In genomic region chr1:190837888-190838287, GRCh38 we compare ENCODE assay signal across 20 cellular contexts.
"Had no signal": no experiment of that assay in that cellular context is flagged by ENCODE, and none has a peak within 500 bp of the region (broad histone marks: within the 10 kb centered on the region; RNA-seq: fewer than 3 reads in every experiment).

No MANE protein-coding gene starts in this region.

- H3K9me3 Mint-ChIP-seq: mesothelial cell of epicardium, neural crest cell had no signal

- H3K36me3 ChIP-seq: esophagus squamous epithelium, left ventricle myocardium inferior, lower lobe of right lung, pancreas had no signal

- H3K27me3 ChIP-seq: esophagus squamous epithelium, pancreas had no signal

- H3K4me1 ChIP-seq: esophagus squamous epithelium, left ventricle myocardium inferior, lower lobe of right lung, pancreas had no signal

- H3K4me1 Mint-ChIP-seq: memory B cell, mesothelial cell of epicardium, natural killer cell, neural crest cell had no signal

- DNase-seq: cortex of kidney; effector memory CD8-positive, alpha-beta T cell; esophagus squamous epithelium; foreskin fibroblast; left cardiac atrium; left ventricle myocardium inferior; lower lobe of right lung; natural killer cell; occipital lobe; pancreas; right cardiac atrium; small intestine; stimulated activated CD4-positive, alpha-beta T cell treated with anti-CD3 and anti-CD28 coated beads, Interleukin-12 subunit alpha, Interleukin-12 subunit beta, amount 100 ng/mL, for 4 hours; stimulated activated naive CD4-positive, alpha-beta T cell treated with Interleukin-2 at 50 U/mL for 16 hours; trophoblast cell had no signal

- FAIRE-seq: kidney, pancreas, small intestine had no signal

- H3K27ac Mint-ChIP-seq: effector memory CD8-positive, alpha-beta T cell; memory B cell; mesothelial cell of epicardium; natural killer cell; progenitor cell of endocrine pancreas had no signal

- H3K36me3 Mint-ChIP-seq: memory B cell, mesothelial cell of epicardium had no signal

- H3K4me3 ChIP-seq: esophagus squamous epithelium, left ventricle myocardium inferior, lower lobe of right lung, pancreas had no signal

- H3K27me3 Mint-ChIP-seq: effector memory CD8-positive, alpha-beta T cell; memory B cell; progenitor cell of endocrine pancreas had no signal

- H3K4me3 Mint-ChIP-seq: effector memory CD8-positive, alpha-beta T cell; memory B cell; mesothelial cell of epicardium; natural killer cell; neural crest cell had no signal

- H3K9me3 ChIP-seq: esophagus squamous epithelium, lower lobe of right lung, pancreas had no signal

- H3K27ac ChIP-seq: esophagus squamous epithelium, left ventricle myocardium inferior, lower lobe of right lung, pancreas had no signal

- ATAC-seq: effector memory CD8-positive, alpha-beta T cell; left cardiac atrium; lower lobe of right lung; natural killer cell; pancreas; right cardiac atrium had no signal
